In genomic region chr9:10612649-10613398, GRCh38 we compare ENCODE assay signal across 8 cellular contexts. TPM values are rescaled to one million over a fixed set of nuclear protein-coding genes. Genes with fewer than 3 reads are reported as not detected.
A peak's percentile ranks its signal among the peaks of the same experiment; 100 is the strongest.
DNase-seq lines count a peak whose midpoint lies in the region; ATAC-seq and TF ChIP-seq lines count a peak whose summit lies in the region.

PTPRD (minus strand) TSS chr9:10613002.

- peak; percentile 95 for ATAC-seq in HG03565 (IDR thresholded peaks at IDR 0.05; ENCODE audit: unreplicated experiment)
- peak; percentile 87 for ATAC-seq in stimulated activated naive CD8-positive, alpha-beta T cell treated with anti-CD3 and anti-CD28 coated beads, Interleukin-15, amount 100 ng/mL, for 72 hours

- H3K4me3 ChIP-seq in PC-9 = peak within 1 kb of the TSS; percentile 35; the same call in 1 of the 2 replicates
- peak within 1 kb of the TSS; percentile 76 for H3K4me3 ChIP-seq in coronary artery
- peak within 1 kb of the TSS; percentile 20 for H3K4me3 ChIP-seq in lower leg skin (ENCODE audit: low read depth, poor library complexity, severe bottlenecking)

- CTCF ChIA-PET in PC-9 (lab: Charles Lee) = no interaction called here

- H3F3A ChIP-seq in PC-9 (ENCODE audit: insufficient read depth, low read depth) = no peaks in the 10 kb centered on the region

- peak within 1 kb of the TSS; percentile 66; the same call in 1 of the 2 replicates for H2AFZ ChIP-seq in PC-9

- H3K4me2 ChIP-seq in PC-9 = peak within 1 kb of the TSS; percentile 62

- H3K4me3 Mint-ChIP-seq in stimulated activated naive CD8-positive, alpha-beta T cell treated with anti-CD3 and anti-CD28 coated beads, Interleukin-15, amount 100 ng/mL, for 72 hours = peak within 1 kb of the TSS; percentile 61 to 72

- POLR2A ChIA-PET in PC-9 (lab: Charles Lee; ENCODE audit: unreplicated experiment) = no interaction called here

- no peak within 1 kb of the TSS for H3K27ac Mint-ChIP-seq in stimulated activated naive CD8-positive, alpha-beta T cell treated with anti-CD3 and anti-CD28 coated beads, Interleukin-15, amount 100 ng/mL, for 72 hours

- no peaks in the 10 kb centered on the region for H3K9me3 ChIP-seq in PC-9 (ENCODE audit: insufficient read depth, low read depth)

- peaks cover 12% of the 10 kb centered on the region for H3K4me1 Mint-ChIP-seq in stimulated activated naive CD8-positive, alpha-beta T cell treated with anti-CD3 and anti-CD28 coated beads, Interleukin-15, amount 100 ng/mL, for 72 hours

- H3K36me3 ChIP-seq in PC-9 (ENCODE audit: low read depth) = no peaks in the 10 kb centered on the region

- H3K27me3 ChIP-seq in PC-9 (ENCODE audit: insufficient read depth, low read depth) = peaks cover 6% of the 10 kb centered on the region; the same call in 1 of the 2 replicates

- intact Hi-C loops in PC-9 (cut with micrococcal nuclease; ENCODE audit: unreplicated experiment) (no loop called here), lower leg skin (cut with DNase I; ENCODE audit: low total_unique reads) (no loop called here)

- BruUV-seq in PC-9 (replicated peaks; lab: Mats Ljungman, UMichigan) = no TSS peak

- no peak for TF ChIP-seq POLR2A in lower leg skin (IDR thresholded peaks at IDR 0.05)

- no peaks in the 10 kb centered on the region for H3K4me1 ChIP-seq in PC-9 (replicated peaks; ENCODE audit: insufficient read depth)

- TF ChIP-seq CTCF in GM20000 (IDR thresholded peaks at IDR 0.05; ENCODE audit: extremely low read depth, missing control alignments) (no peak), PC-9 (conservative IDR thresholded peaks at IDR 0.05) (no peak), coronary artery (IDR thresholded peaks at IDR 0.05) (no peak), lower leg skin (IDR thresholded peaks at IDR 0.05) (no peak)

- H3K27ac ChIP-seq in PC-9 (no peak within 1 kb of the TSS), coronary artery (no peak within 1 kb of the TSS)

- H3K9me3 Mint-ChIP-seq in stimulated activated naive CD8-positive, alpha-beta T cell treated with anti-CD3 and anti-CD28 coated beads, Interleukin-15, amount 100 ng/mL, for 72 hours = peaks cover 0 to 5% of the 10 kb centered on the region in 2 donors

- H3K27me3 Mint-ChIP-seq in stimulated activated naive CD8-positive, alpha-beta T cell treated with anti-CD3 and anti-CD28 coated beads, Interleukin-15, amount 100 ng/mL, for 72 hours = peaks cover 47% of the 10 kb centered on the region

- peak; percentile 0 for DNase-seq in ELR (ENCODE audit: low read depth)
- peak; percentile 71 for DNase-seq in GM20000 (ENCODE audit: low spot score)
- DNase-seq in PC-9 = peak in 1 of 2 experiments; percentile 5
- DNase-seq in coronary artery (ENCODE audit: low spot score) = no peak
- peak in 1 of 2 donors; percentile 78 for DNase-seq in lower leg skin (ENCODE audit: low spot score in 2 of 2)
- DNase-seq in stimulated activated naive CD8-positive, alpha-beta T cell treated with anti-CD3 and anti-CD28 coated beads, Interleukin-15, amount 100 ng/mL, for 72 hours = peak; percentile 11 to 14
- DNase-seq in CD1c-positive myeloid dendritic cell (ENCODE audit: extremely low spot score) = no peak

- no peaks in the 10 kb centered on the region for H3K9me2 ChIP-seq in PC-9 (ENCODE audit: insufficient read depth)

- 1% methylated on average over 47 to 66 of the region's 86 CpGs for WGBS in lower leg skin, 2 donors

- no peaks in the 10 kb centered on the region for H4K20me1 ChIP-seq in PC-9 (ENCODE audit: insufficient read depth)

- no peaks in the 10 kb centered on the region for H3K79me2 ChIP-seq in PC-9 (ENCODE audit: low read depth)

RNA-seq across cellular contexts. Expression of gene PTPRD, which starts in this region (rescaled TPM):
- not detected in 2 replicates for total RNA-seq in PC-9 (2021)
- 1 to 10 TPM in 3 of 4 donors, under 1 TPM in 1; 0.72 to 8.0 (median 3.0) TPM for total RNA-seq in lower leg skin

Comparison
In these comparisons a context has a peak if more than half of its experiments do, and no peak if none do; other contexts are left out.
1. DNase-seq: peak in ELR (single experiment), GM20000 (single experiment) and stimulated activated naive CD8-positive, alpha-beta T cell treated with anti-CD3 and anti-CD28 coated beads, Interleukin-15, amount 100 ng/mL, for 72 hours (2 of 2); none in coronary artery (single experiment) and CD1c-positive myeloid dendritic cell (single experiment).
2. H3K4me3 ChIP-seq: peak in every context shown above with its lines; median percentile 76 in coronary artery; 35 in PC-9; 20 in lower leg skin.